In the genomic region with DNA sequence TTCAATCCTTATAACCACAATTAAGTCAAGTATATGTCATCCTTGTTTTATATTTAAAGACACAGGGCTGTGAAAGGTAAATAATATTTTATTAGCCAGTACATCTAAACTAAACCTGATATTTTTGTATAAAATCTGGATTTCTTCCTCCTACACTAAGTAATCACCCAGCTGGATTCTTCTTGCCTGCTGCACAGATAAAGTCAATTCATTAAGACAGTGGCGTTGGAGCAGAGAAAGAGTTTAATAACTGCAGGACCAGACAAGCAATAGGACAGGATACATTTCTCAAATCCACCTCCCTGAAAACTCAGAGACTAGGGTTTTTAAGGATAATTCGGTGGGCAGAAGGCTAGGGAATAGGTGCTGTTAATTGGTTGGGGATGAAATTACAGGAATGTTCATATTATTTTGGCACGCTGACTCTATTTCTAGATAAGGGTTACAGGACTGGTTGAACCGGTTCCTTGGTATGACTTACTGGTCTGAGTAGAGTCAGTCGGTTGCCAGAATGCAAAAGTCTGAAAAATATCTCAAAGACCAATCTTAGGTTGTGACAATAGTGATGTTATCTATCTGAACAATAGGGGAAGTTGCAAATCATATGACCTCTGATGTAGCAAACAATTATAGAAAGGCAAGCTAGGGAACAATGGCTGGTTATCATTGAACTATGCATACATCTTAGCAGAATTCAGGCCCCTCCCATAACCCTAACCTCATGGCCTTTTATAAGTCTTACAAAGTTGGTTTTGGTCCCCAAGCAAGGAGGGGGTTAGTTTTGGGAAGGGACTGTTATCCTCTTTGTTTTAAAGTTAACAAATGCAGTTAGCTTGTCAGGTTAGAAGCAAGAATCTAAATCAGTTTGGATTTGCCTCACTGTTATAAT, we compare ENCODE assay signal across 19 cellular contexts.
DNase-seq lines count a peak whose midpoint lies in the region; ATAC-seq and TF ChIP-seq lines count a peak whose summit lies in the region.
"Had no signal": no experiment of that assay in that cellular context is flagged by ENCODE, and none has a peak within 500 bp of the region (broad histone marks: within the 10 kb centered on the region; RNA-seq: fewer than 3 reads in every experiment).

No MANE protein-coding gene starts in this region.

- CTCF ChIA-PET in SK-N-SH (lab: Yijun Ruan, JAX), result no interaction called here

- H3K27me3 Mint-ChIP-seq in GM23338 (ENCODE audit: insufficient read depth, low read depth, poor library complexity) (no peaks in the 10 kb centered on the region), endodermal cell (ENCODE audit: insufficient read depth) (peaks cover 6% of the 10 kb centered on the region), neural progenitor cell (ENCODE audit: insufficient read depth, low read depth) (no peaks in the 10 kb centered on the region)

- H3K4me3 Mint-ChIP-seq in GM23338 (no peak overlapping the region), endodermal cell (no peak overlapping the region), neural progenitor cell (no peak overlapping the region)
- H3K4me3 Mint-ChIP-seq: memory B cell; nephron progenitor cell; T-helper 1 cell treated with Interleukin-12 subunit alpha and Interleukin-12 subunit beta and Interleukin-4 antibody, amounts not matched to agents 30 μg/mL and 1 μg/mL, for 36 hours had no signal

- 0 out of 2 replicates have a peak, but pooled peaks cover 10% of the 10 kb centered on the region for H3K4me1 ChIP-seq in GM23338 (ENCODE audit: insufficient read depth)
- peaks cover 3% of the 10 kb centered on the region for H3K4me1 ChIP-seq in endodermal cell (ENCODE audit: control insufficient read depth, insufficient read depth, low read length)
- peaks cover 19% of the 10 kb centered on the region for H3K4me1 ChIP-seq in neural progenitor cell
- no peaks in the 10 kb centered on the region for H3K4me1 ChIP-seq in spleen
- H3K4me1 ChIP-seq in SK-N-SH (ENCODE audit: control insufficient read depth in 1 of 2, insufficient read depth in 2 of 2, low read depth in 1 of 2, low read length in 1 of 2), result no peaks in the 10 kb centered on the region
- H3K4me1 ChIP-seq: ascending aorta, gastrocnemius medialis, right atrium auricular region had no signal

- TF ChIP-seq EP300 in SK-N-SH (IDR thresholded peaks at IDR 0.05; ENCODE audit: borderline replicate concordance in 1 of 2, low read depth in 1 of 2, low read length in 1 of 2), result no peak

- H3K4me2 ChIP-seq in GM23338 (no peak overlapping the region), neural progenitor cell (peak overlapping the region; percentile 34), SK-N-SH (no peak overlapping the region)

- no peak overlapping the region for H3K27ac ChIP-seq in GM23338 (ENCODE audit: low read depth)
- H3K27ac ChIP-seq in endodermal cell (ENCODE audit: low read depth, low read length), result no peak overlapping the region
- no peak overlapping the region for H3K27ac ChIP-seq in neural progenitor cell
- H3K27ac ChIP-seq in spleen, result no peak overlapping the region
- no peak overlapping the region for H3K27ac ChIP-seq in SK-N-SH (ENCODE audit: low read depth in 2 of 2, low read length in 1 of 2)
- H3K27ac ChIP-seq: ascending aorta, gastrocnemius medialis had no signal

- WGBS in endodermal cell (ENCODE audit: insufficient coverage in 1 of 2, insufficient read length in 1 of 2), 2 experiments, result 97 to 100% methylated on average over 3 to 5 of the region's 5 CpGs
- WGBS in spleen, 5 donors, result 87 to 89% (median 88%) methylated on average over 5 of the region's 5 CpGs
- 91% methylated on average over 5 of the region's 5 CpGs for WGBS in SK-N-SH (ENCODE audit: low lambda C conversion rate)

- H3K9me3 Mint-ChIP-seq in GM23338 (peaks cover 3% of the 10 kb centered on the region; the same call in 1 of the 3 replicates), endodermal cell (peaks cover 4% of the 10 kb centered on the region), neural progenitor cell (no peaks in the 10 kb centered on the region)
- H3K9me3 Mint-ChIP-seq: memory B cell; nephron progenitor cell; T-helper 1 cell treated with Interleukin-12 subunit alpha and Interleukin-12 subunit beta and Interleukin-4 antibody, amounts not matched to agents 30 μg/mL and 1 μg/mL, for 36 hours had no signal

- no peaks in the 10 kb centered on the region for H3K36me3 Mint-ChIP-seq in GM23338 (ENCODE audit: low read depth)
- H3K36me3 Mint-ChIP-seq in endodermal cell (ENCODE audit: low read depth), result no peaks in the 10 kb centered on the region
- H3K36me3 Mint-ChIP-seq in neural progenitor cell, result no peaks in the 10 kb centered on the region
- H3K36me3 Mint-ChIP-seq: memory B cell had no signal

- POLR2A ChIA-PET in SK-N-SH (lab: Yijun Ruan, JAX), result no interaction called here

- intact Hi-C loops in spleen (cut with DNase I; ENCODE audit: low total_unique reads), result no loop called here

- peaks cover 16% of the 10 kb centered on the region for H3K9me3 ChIP-seq in endodermal cell (ENCODE audit: control insufficient read depth, low read length)
- H3K9me3 ChIP-seq in neural progenitor cell (ENCODE audit: low read depth), result no peaks in the 10 kb centered on the region
- H3K9me3 ChIP-seq in spleen, result no peaks in the 10 kb centered on the region
- H3K9me3 ChIP-seq in SK-N-SH, result no peaks in the 10 kb centered on the region
- H3K9me3 ChIP-seq: ascending aorta, gastrocnemius medialis, right atrium auricular region had no signal

- no peaks in the 10 kb centered on the region for H3K79me2 ChIP-seq in GM23338 (replicated peaks; ENCODE audit: insufficient read depth)
- H3K79me2 ChIP-seq in neural progenitor cell (ENCODE audit: low read depth), result no peaks in the 10 kb centered on the region
- H3K79me2 ChIP-seq in SK-N-SH (ENCODE audit: insufficient read depth), result no peaks in the 10 kb centered on the region

- no peak for TF ChIP-seq RAD21 in SK-N-SH (IDR thresholded peaks at IDR 0.05; ENCODE audit: low read length)

- H3K9ac ChIP-seq in endodermal cell (ENCODE audit: extremely low read depth, low read length, poor library complexity, severe bottlenecking), result no peak overlapping the region
- no peak overlapping the region for H3K9ac ChIP-seq in neural progenitor cell
- H3K9ac ChIP-seq in SK-N-SH, result no peak overlapping the region

- H3K4me3 ChIP-seq in GM23338 (no peak overlapping the region), endodermal cell (ENCODE audit: low read length) (peak overlapping the region; percentile 28), neural progenitor cell (no peak overlapping the region), spleen (no peak overlapping the region), SK-N-SH (ENCODE audit: low read depth in 2 of 2, low read length in 1 of 2) (no peak overlapping the region)
- H3K4me3 ChIP-seq: ascending aorta, gastrocnemius medialis, right atrium auricular region had no signal

- H3K27ac Mint-ChIP-seq in GM23338, result no peak overlapping the region
- no peak overlapping the region for H3K27ac Mint-ChIP-seq in endodermal cell
- no peak overlapping the region for H3K27ac Mint-ChIP-seq in neural progenitor cell
- H3K27ac Mint-ChIP-seq: memory B cell; nephron progenitor cell; T-helper 1 cell treated with Interleukin-12 subunit alpha and Interleukin-12 subunit beta and Interleukin-4 antibody, amounts not matched to agents 30 μg/mL and 1 μg/mL, for 36 hours had no signal

- no peak for ATAC-seq in GM23338
- ATAC-seq: gastrocnemius medialis, Right ventricle myocardium inferior had no signal

- H3K36me3 ChIP-seq in GM23338 (ENCODE audit: insufficient read depth), result no peaks in the 10 kb centered on the region
- H3K36me3 ChIP-seq in endodermal cell (ENCODE audit: control insufficient read depth, insufficient read depth, low read length), result no peaks in the 10 kb centered on the region
- H3K36me3 ChIP-seq in neural progenitor cell, result no peaks in the 10 kb centered on the region
- no peaks in the 10 kb centered on the region for H3K36me3 ChIP-seq in spleen
- H3K36me3 ChIP-seq in SK-N-SH (replicated peaks in 1 of 2; ENCODE audit: control insufficient read depth in 1 of 2, insufficient read depth in 2 of 2, low read length in 1 of 2), result no peaks in the 10 kb centered on the region
- H3K36me3 ChIP-seq: ascending aorta, gastrocnemius medialis, right atrium auricular region had no signal

- H3K4me1 Mint-ChIP-seq in GM23338 (peaks cover 18% of the 10 kb centered on the region), endodermal cell (peaks cover 31% of the 10 kb centered on the region), neural progenitor cell (peaks cover 13% of the 10 kb centered on the region)
- H3K4me1 Mint-ChIP-seq: memory B cell had no signal

- H3F3A ChIP-seq in GM23338 (replicated peaks; ENCODE audit: low read depth), result no peaks in the 10 kb centered on the region
- H3F3A ChIP-seq in neural progenitor cell (ENCODE audit: low read depth), result peaks cover 10% of the 10 kb centered on the region
- no peaks in the 10 kb centered on the region for H3F3A ChIP-seq in SK-N-SH (replicated peaks; ENCODE audit: insufficient read depth)

- H3K27me3 ChIP-seq in GM23338 (ENCODE audit: insufficient read depth), result no peaks in the 10 kb centered on the region
- no peaks in the 10 kb centered on the region for H3K27me3 ChIP-seq in endodermal cell (ENCODE audit: control insufficient read depth, insufficient read depth, low read length, poor library complexity, severe bottlenecking)
- no peaks in the 10 kb centered on the region for H3K27me3 ChIP-seq in neural progenitor cell
- no peaks in the 10 kb centered on the region for H3K27me3 ChIP-seq in spleen (replicated peaks in 1 of 7)
- no peaks in the 10 kb centered on the region for H3K27me3 ChIP-seq in SK-N-SH (ENCODE audit: insufficient read depth)
- H3K27me3 ChIP-seq: ascending aorta, gastrocnemius medialis, right atrium auricular region had no signal

- no peaks in the 10 kb centered on the region for H3K9me2 ChIP-seq in GM23338 (ENCODE audit: insufficient read depth)
- H3K9me2 ChIP-seq in SK-N-SH, result no peaks in the 10 kb centered on the region

- H4K20me1 ChIP-seq in GM23338 (replicated peaks; ENCODE audit: insufficient read depth), result no peaks in the 10 kb centered on the region
- no peaks in the 10 kb centered on the region for H4K20me1 ChIP-seq in neural progenitor cell (ENCODE audit: low read depth)
- no peaks in the 10 kb centered on the region for H4K20me1 ChIP-seq in SK-N-SH (ENCODE audit: insufficient read depth)

- TF ChIP-seq POLR2A in spleen (IDR thresholded peaks at IDR 0.05), result no peak

- peak; percentile 17 for DNase-seq in GM23338 (ENCODE audit: low spot score)
- DNase-seq in NCI-H345 (lab: John Stamatoyannopoulos, UW), result peak; percentile 70
- no peak for DNase-seq in endodermal cell
- DNase-seq in neural progenitor cell (ENCODE audit: low spot score), result no peak
- no peak for DNase-seq in nucleus accumbens (lab: John Stamatoyannopoulos, UW)
- DNase-seq in spleen, result no peak
- DNase-seq in dedifferentiated amniotic fluid mesenchymal stem cell (ENCODE audit: extremely low spot score), result no peak
- DNase-seq in SK-N-SH, result no peak
- DNase-seq: activated naive CD4-positive, alpha-beta T cell; gastrocnemius medialis; GOT3; NCI-H1930; nephron progenitor cell; stimulated activated CD4-positive, alpha-beta T cell treated with anti-CD3 and anti-CD28 coated beads, Interleukin-1b, Interleukin-23, amount 100 ng/mL, for 48 hours had no signal

- H2AFZ ChIP-seq in GM23338 (no peak overlapping the region), neural progenitor cell (replicated peaks) (no peak overlapping the region), SK-N-SH (ENCODE audit: low read depth) (no peak overlapping the region)

- TF ChIP-seq CTCF in GM23338 (conservative IDR thresholded peaks at IDR 0.05; ENCODE audit: low read depth in 2 of 2) (no peak), endodermal cell (conservative IDR thresholded peaks at IDR 0.05) (no peak), neural progenitor cell (IDR thresholded peaks at IDR 0.05) (no peak), spleen (IDR thresholded peaks at IDR 0.05 in 8 of 11, conservative IDR thresholded peaks at IDR 0.05 in 3 of 11) (no peak), SK-N-SH (IDR thresholded peaks at IDR 0.05) (no peak)

Comparison
In these comparisons a context has a peak if more than half of its experiments do, and no peak if none do; other contexts are left out.
1. DNase-seq: peak in GM23338 (single experiment) and NCI-H345 (single experiment); none in endodermal cell (single experiment), neural progenitor cell (single experiment), nucleus accumbens (0 of 56), spleen (single experiment), dedifferentiated amniotic fluid mesenchymal stem cell (single experiment) and SK-N-SH (single experiment).